Comparison of ENCODE assay signal across 8 cellular contexts in genomic region chr11:65366340-65366773, GRCh38. TPM values are rescaled to one million over a fixed set of nuclear protein-coding genes. Genes with fewer than 3 reads are reported as not detected.
A peak's percentile ranks its signal among the peaks of the same experiment; 100 is the strongest.
DNase-seq lines count a peak whose midpoint lies in the region; ATAC-seq and TF ChIP-seq lines count a peak whose summit lies in the region.

No MANE protein-coding gene starts in this region.

- 2 to 4% (median 3%) methylated on average over 4 of the region's 4 CpGs for WGBS in heart left ventricle, 4 donors
- WGBS in psoas muscle, 3 donors = 1 to 5% (median 3%) methylated on average over 4 of the region's 4 CpGs

- no peak overlapping the region for H3K27ac Mint-ChIP-seq in Calu3 (ENCODE audit: unreplicated experiment)
- no peak overlapping the region for H3K27ac Mint-ChIP-seq in activated T-helper 17 cell treated with anti-CD3 and anti-CD28 coated beads, Interleukin-2, amount 50 U/mL, for 72 hours

- ATAC-seq in HG03097 (IDR thresholded peaks at IDR 0.05; ENCODE audit: low FRiP score, unreplicated experiment) = peak; percentile 48
- ATAC-seq in activated T-helper 17 cell treated with anti-CD3 and anti-CD28 coated beads, Interleukin-2, amount 50 U/mL, for 72 hours (replicated peaks) = peak; percentile 82
- peak; percentile 38 to 71 (median 66) for ATAC-seq in heart left ventricle
- ATAC-seq in psoas muscle = peak; percentile 55 to 70 (median 62)
- no peak for ATAC-seq in HG02884 (IDR thresholded peaks at IDR 0.05; ENCODE audit: unreplicated experiment)

- no peak for TF ChIP-seq POLR2A in heart left ventricle (IDR thresholded peaks at IDR 0.05)

- BruUV-seq in Calu3 (replicated peaks; lab: Mats Ljungman, UMichigan) = no TSS peak

- H3K4me1 Mint-ChIP-seq in Calu3 (ENCODE audit: low read depth, unreplicated experiment) = peaks cover 11% of the 10 kb centered on the region
- H3K4me1 Mint-ChIP-seq in activated T-helper 17 cell treated with anti-CD3 and anti-CD28 coated beads, Interleukin-2, amount 50 U/mL, for 72 hours = peaks cover 5% of the 10 kb centered on the region

- H3K27ac ChIP-seq in heart left ventricle (peak overlapping the region in 11 of 12 donors; percentile 19 to 77 (median 63)), psoas muscle (peak overlapping the region; percentile 67)

- CTCF ChIA-PET in Calu3 (lab: Charles Lee) = no interaction called here

- intact Hi-C loops in Calu3 (cut with micrococcal nuclease; ENCODE audit: unreplicated experiment) (loop anchor here (1.0 to 2.0 kb wide), 3 partner anchors 50 to 144 kb away; no protein-coding TSS in a partner anchor), heart left ventricle (cut with DNase I) (loop anchor here in 8 of 10 donors (1.0 to 10.0 kb wide), 5 partner anchors 48 to 146 kb away; no protein-coding TSS in a partner anchor), psoas muscle (cut with DNase I) (loop anchor here in 1 of 2 donors (2.0 kb wide), 1 partner anchor 142 kb away; no protein-coding TSS in a partner anchor)

- no peak overlapping the region for H3K4me3 Mint-ChIP-seq in Calu3 (ENCODE audit: low read depth, unreplicated experiment)
- H3K4me3 Mint-ChIP-seq in activated T-helper 17 cell treated with anti-CD3 and anti-CD28 coated beads, Interleukin-2, amount 50 U/mL, for 72 hours = no peak overlapping the region

- no peak overlapping the region for H3K4me3 ChIP-seq in heart left ventricle
- peak overlapping the region; percentile 22 for H3K4me3 ChIP-seq in psoas muscle

- H3K27me3 ChIP-seq in heart left ventricle (no peaks in the 10 kb centered on the region), psoas muscle (ENCODE audit: insufficient read depth in 3 of 3, low read length in 2 of 3) (no peaks in the 10 kb centered on the region)

- H3K9me3 Mint-ChIP-seq in Calu3 (ENCODE audit: low read depth, unreplicated experiment) = no peaks in the 10 kb centered on the region
- H3K9me3 Mint-ChIP-seq in activated T-helper 17 cell treated with anti-CD3 and anti-CD28 coated beads, Interleukin-2, amount 50 U/mL, for 72 hours = no peaks in the 10 kb centered on the region

- H3K27me3 Mint-ChIP-seq in Calu3 (ENCODE audit: unreplicated experiment) = no peaks in the 10 kb centered on the region
- H3K27me3 Mint-ChIP-seq in activated T-helper 17 cell treated with anti-CD3 and anti-CD28 coated beads, Interleukin-2, amount 50 U/mL, for 72 hours = no peaks in the 10 kb centered on the region

- TF ChIP-seq CTCF in Calu3 (IDR thresholded peaks at IDR 0.05; ENCODE audit: unreplicated experiment) (peak; percentile 72), heart left ventricle (IDR thresholded peaks at IDR 0.05) (peak; percentile 66 to 85 (median 78)), psoas muscle (IDR thresholded peaks at IDR 0.05) (peak; percentile 77)

- peaks cover 0 to 31% (median 14%) of the 10 kb centered on the region in 12 donors for H3K4me1 ChIP-seq in heart left ventricle
- peaks cover 29% of the 10 kb centered on the region for H3K4me1 ChIP-seq in psoas muscle

- DNase-seq in Calu3 (peak; percentile 49), NCI-H460 (ENCODE audit: extremely low read depth, low read depth) (peak; percentile 78), heart left ventricle (no peak), psoas muscle (no peak)
- DNase-seq in activated effector memory CD4-positive, alpha-beta T cell treated with Interleukin-2 at 50 U/mL for 16 hours = no peak

- H3K9me3 ChIP-seq in heart left ventricle (no peaks in the 10 kb centered on the region), psoas muscle (no peaks in the 10 kb centered on the region)

- H3K36me3 ChIP-seq in heart left ventricle (no peaks in the 10 kb centered on the region), psoas muscle (ENCODE audit: insufficient read depth in 1 of 2, low read depth in 1 of 2) (no peaks in the 10 kb centered on the region)

- peaks cover 8% of the 10 kb centered on the region for H3K36me3 Mint-ChIP-seq in Calu3 (ENCODE audit: insufficient read depth, unreplicated experiment)
- no peaks in the 10 kb centered on the region for H3K36me3 Mint-ChIP-seq in activated T-helper 17 cell treated with anti-CD3 and anti-CD28 coated beads, Interleukin-2, amount 50 U/mL, for 72 hours (ENCODE audit: low read depth)

RNA-seq across cellular contexts. Expression of gene TIGD3, which starts 11.8 kb away (rescaled TPM):
- total RNA-seq in Calu3 (2022) (0.73 and 1.5 TPM in 2 replicates), heart left ventricle (under 1 TPM in 7 of 9 donors, not detected in 2; 0.19 to 0.91 (median 0.47) TPM), psoas muscle (under 1 TPM in 1 of 4 donors, not detected in 3; 0.25 TPM)
- total RNA-seq in NCI-H460 (2014; rRNA removed; shearing (Covaris generic)) = 0.25 and 0.26 TPM in 2 replicates
- 2.0 and 2.8 TPM in 2 replicates for polyA plus RNA-seq in NCI-H460 (2014; cell fraction: nucleus; rRNA removed)
- total RNA-seq in activated T-helper 17 cell treated with anti-CD3 and anti-CD28 coated beads, Interleukin-2, amount 50 U/mL, for 72 hours = 1 to 10 TPM in 1 of 2 donors, under 1 TPM in 1; 0.95 to 1.5 TPM
- polyA plus RNA-seq in heart left ventricle (under 1 TPM; 0.29 to 0.42 TPM), psoas muscle (under 1 TPM; 0.05 to 0.09 (median 0.08) TPM)

RNA-seq across cellular contexts. Expression of gene SLC25A45, which starts 16.1 kb away (rescaled TPM):
- total RNA-seq in Calu3 (2022) (2.9 and 4.0 TPM in 2 replicates), heart left ventricle (10 to 100 TPM in 1 of 9 donors, 1 to 10 TPM in 8; 3.8 to 11.6 (median 6.6) TPM), psoas muscle (1 to 10 TPM; 5.7 to 8.8 (median 7.2) TPM)
- 2.0 and 4.0 TPM in 2 replicates for total RNA-seq in NCI-H460 (2014; rRNA removed; shearing (Covaris generic))
- 7.0 and 7.5 TPM in 2 replicates for polyA plus RNA-seq in NCI-H460 (2014; cell fraction: nucleus; rRNA removed)
- 10 to 100 TPM; 18.0 to 20.1 TPM for total RNA-seq in activated T-helper 17 cell treated with anti-CD3 and anti-CD28 coated beads, Interleukin-2, amount 50 U/mL, for 72 hours
- polyA plus RNA-seq in heart left ventricle (1 to 10 TPM; 3.8 to 6.6 TPM), psoas muscle (10 to 100 TPM in 1 of 3 donors, 1 to 10 TPM in 2; 3.7 to 18.5 (median 6.1) TPM)

RNA-seq across cellular contexts. Expression of gene FRMD8, which starts 20.1 kb away (rescaled TPM):
- 40.2 and 51.9 TPM in 2 replicates for total RNA-seq in Calu3 (2022)
- 14.4 and 15.1 TPM in 2 replicates for total RNA-seq in NCI-H460 (2014; rRNA removed; shearing (Covaris generic))
- 54.3 and 65.4 TPM in 2 replicates for polyA plus RNA-seq in NCI-H460 (2014; cell fraction: nucleus; rRNA removed)
- total RNA-seq in activated T-helper 17 cell treated with anti-CD3 and anti-CD28 coated beads, Interleukin-2, amount 50 U/mL, for 72 hours = 10 to 100 TPM; 49.6 to 52.1 TPM
- 10 to 100 TPM in 7 of 9 donors, 1 to 10 TPM in 2; 6.1 to 24.1 (median 11.3) TPM for total RNA-seq in heart left ventricle
- polyA plus RNA-seq in heart left ventricle = 10 to 100 TPM in 1 of 2 donors, 1 to 10 TPM in 1; 8.0 to 16.3 TPM
- 10 to 100 TPM in 3 of 4 donors, 1 to 10 TPM in 1; 7.4 to 27.7 (median 13.9) TPM for total RNA-seq in psoas muscle
- polyA plus RNA-seq in psoas muscle = 10 to 100 TPM; 10.6 to 20.8 (median 12.9) TPM

RNA-seq across cellular contexts. Expression of gene DPF2, which starts 32.7 kb away (rescaled TPM):
- total RNA-seq in Calu3 (2022) (57.5 and 61.1 TPM in 2 replicates), heart left ventricle (10 to 100 TPM; 41.0 to 55.4 (median 46.2) TPM), psoas muscle (10 to 100 TPM; 26.5 to 43.8 (median 40.6) TPM)
- total RNA-seq in NCI-H460 (2014; rRNA removed; shearing (Covaris generic)) = 26.6 and 28.0 TPM in 2 replicates
- polyA plus RNA-seq in NCI-H460 (2014; cell fraction: nucleus; rRNA removed) = 16.9 and 30.8 TPM in 2 replicates
- total RNA-seq in activated T-helper 17 cell treated with anti-CD3 and anti-CD28 coated beads, Interleukin-2, amount 50 U/mL, for 72 hours = 10 to 100 TPM; 66.0 to 89.5 TPM
- polyA plus RNA-seq in heart left ventricle (10 to 100 TPM; 22.9 to 35.1 TPM), psoas muscle (10 to 100 TPM; 24.8 to 39.2 (median 29.7) TPM)

RNA-seq across cellular contexts. Expression of gene CDC42EP2, which starts 51.7 kb away (rescaled TPM):
- 35.6 and 43.2 TPM in 2 replicates for total RNA-seq in Calu3 (2022)
- 15.1 and 18.2 TPM in 2 replicates for total RNA-seq in NCI-H460 (2014; rRNA removed; shearing (Covaris generic))
- polyA plus RNA-seq in NCI-H460 (2014; cell fraction: nucleus; rRNA removed) = 2.0 and 5.3 TPM in 2 replicates
- 1 to 10 TPM in 1 of 2 donors, under 1 TPM in 1; 0.73 to 2.0 TPM for total RNA-seq in activated T-helper 17 cell treated with anti-CD3 and anti-CD28 coated beads, Interleukin-2, amount 50 U/mL, for 72 hours
- 10 to 100 TPM in 4 of 9 donors, 1 to 10 TPM in 5; 3.3 to 25.0 (median 8.9) TPM for total RNA-seq in heart left ventricle
- polyA plus RNA-seq in heart left ventricle = 10 to 100 TPM; 10.3 to 16.3 TPM
- 1 to 10 TPM; 4.9 to 7.3 (median 6.8) TPM for total RNA-seq in psoas muscle
- 1 to 10 TPM; 2.7 to 5.9 (median 3.3) TPM for polyA plus RNA-seq in psoas muscle

Comparison
In these comparisons a context has a peak if more than half of its experiments do, and no peak if none do; other contexts are left out.
1. DNase-seq: peak in Calu3 (single experiment) and NCI-H460 (single experiment); none in heart left ventricle (0 of 5), psoas muscle (0 of 2) and activated effector memory CD4-positive, alpha-beta T cell treated with Interleukin-2 at 50 U/mL for 16 hours (single experiment).
2. Peak in every context shown above with its lines, with median percentiles within 50 percentile points of each other: CTCF ChIP-seq.